Comparison of ENCODE assay signal across 3 cellular contexts in the genomic region with DNA sequence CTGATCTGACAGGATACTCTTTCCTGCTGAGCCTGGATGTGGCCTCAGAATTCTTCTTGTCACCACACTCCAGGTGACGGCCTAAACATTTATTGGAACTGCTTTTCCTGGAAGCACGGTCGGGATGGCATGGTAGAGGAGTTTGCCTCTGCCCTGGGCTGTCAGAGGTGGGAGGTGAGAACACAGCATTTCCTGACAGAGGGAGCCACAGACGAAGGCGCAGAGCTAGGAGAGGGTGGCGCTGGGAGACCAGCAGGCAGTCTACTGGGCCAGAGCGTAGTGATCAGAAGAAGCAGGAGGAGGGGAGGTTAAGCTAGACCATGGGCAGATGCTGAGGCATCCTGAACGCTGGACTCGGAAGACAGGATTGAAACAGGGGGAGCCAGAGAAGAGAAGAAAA.
"Had no signal": no experiment of that assay in that cellular context is flagged by ENCODE, and none has a peak within 500 bp of the region (broad histone marks: within the 10 kb centered on the region; RNA-seq: fewer than 3 reads in every experiment).

No MANE protein-coding gene starts in this region.

- ATAC-seq: GM12878 had no signal

- DNase-seq: GDM1, GF-D8 had no signal

- H3K4me3 ChIP-seq: GM12878 had no signal
